11 cellular contexts compared by ENCODE assay signal in genomic region chr7:91759205-91759863, GRCh38.
DNase-seq lines count a peak whose midpoint lies in the region; ATAC-seq, FAIRE-seq and TF ChIP-seq lines count a peak whose summit lies in the region.
"Had no signal": no experiment of that assay in that cellular context is flagged by ENCODE, and none has a peak within 500 bp of the region (broad histone marks: within the 10 kb centered on the region; RNA-seq: fewer than 3 reads in every experiment).

No MANE protein-coding gene starts in this region.

- DNase-seq in A549 (ENCODE audit: low read depth in 1 of 2, low spot score in 1 of 2) (peak in 1 of 2 experiments; percentile 65), M059J (ENCODE audit: low read depth) (peak; percentile 56), amniotic epithelial cell (ENCODE audit: low read depth) (peak; percentile 37), kidney epithelial cell (ENCODE audit: low read depth) (peak; percentile 9), D341Med (ENCODE audit: low spot score) (no peak), omental fat pad (ENCODE audit: low spot score) (no peak), dedifferentiated amniotic fluid mesenchymal stem cell (ENCODE audit: extremely low spot score) (no peak)
- DNase-seq: NCI-H2081, T-helper 1 cell had no signal

- H3K4me3 ChIP-seq in A549: no peak overlapping the region
- no peak overlapping the region for H3K4me3 ChIP-seq in kidney epithelial cell (ENCODE audit: low read depth, low read length)

- no peak for TF ChIP-seq POLR2A in A549 (IDR thresholded peaks at IDR 0.05; ENCODE audit: low read length)

- H3K36me3 ChIP-seq in kidney epithelial cell (ENCODE audit: control insufficient read depth, insufficient read depth, low read length): no peaks in the 10 kb centered on the region

- no peaks in the 10 kb centered on the region for H3K9me3 ChIP-seq in A549

- no peaks in the 10 kb centered on the region for H3K4me1 ChIP-seq in A549

- H3K4me2 ChIP-seq in A549: 0 out of 3 replicates have a peak overlapping the region, but pooled peaks have one; percentile 26

- no peak for TF ChIP-seq CTCF in A549 (IDR thresholded peaks at IDR 0.05)
- no peak for TF ChIP-seq CTCF in kidney epithelial cell (IDR thresholded peaks at IDR 0.05; ENCODE audit: insufficient read depth, low read length, poor library complexity, severe bottlenecking)
- no peak for TF ChIP-seq CTCF in omental fat pad (IDR thresholded peaks at IDR 0.05)

- WGBS in A549 (ENCODE audit: missing lambda C conversion rate): 3% methylated on average over 2 of the region's 4 CpGs

- H3K27me3 ChIP-seq in kidney epithelial cell (ENCODE audit: control insufficient read depth, insufficient read depth, low read length): no peaks in the 10 kb centered on the region

- TF ChIP-seq EP300 in A549 (IDR thresholded peaks at IDR 0.05): no peak

- H3K27ac ChIP-seq in A549: no peak overlapping the region

- FAIRE-seq in A549 (lab: Jason Lieb, UNC): no peak
- FAIRE-seq: colon had no signal

- CTCF ChIA-PET in A549 (lab: Yijun Ruan, JAX): interaction anchor here (1.2 kb wide), 1 partner anchor 25 kb away, joined by 3 read pairs; no protein-coding TSS in a partner anchor

- ATAC-seq in A549 (peak in 1 of 2 experiments; percentile 62; a peak in 3 of 6 replicates), GM21576 (IDR thresholded peaks at IDR 0.05; ENCODE audit: unreplicated experiment) (no peak), omental fat pad (ENCODE audit: low FRiP score) (no peak)

- no peak for TF ChIP-seq RAD21 in A549 (conservative IDR thresholded peaks at IDR 0.05 in 1 of 2, IDR thresholded peaks at IDR 0.05 in 1 of 2)

- POLR2A ChIA-PET in A549 (lab: Yijun Ruan, JAX): no interaction called here

TF ChIP-seq in A549, 52 proteins besides CTCF, POLR2A, EP300 and RAD21:
- no peak for TF ChIP-seq MYC (IDR thresholded peaks at IDR 0.05; ENCODE audit: borderline replicate concordance, low read length)
- no peak for TF ChIP-seq JUN (IDR thresholded peaks at IDR 0.05)
- TF ChIP-seq TFCP2L1 (CRISPR knock-in tag; IDR thresholded peaks at IDR 0.05): no peak

Comparison
In these comparisons a context has a peak if more than half of its experiments do, and no peak if none do; other contexts are left out.
1. DNase-seq: peak in M059J (single experiment), amniotic epithelial cell (single experiment) and kidney epithelial cell (single experiment); none in D341Med (single experiment), omental fat pad (single experiment) and dedifferentiated amniotic fluid mesenchymal stem cell (single experiment).